Comparison of ENCODE assay signal across 21 cellular contexts in genomic region chr4:82839624-82840023, GRCh38.
"Had no signal": no experiment of that assay in that cellular context is flagged by ENCODE, and none has a peak within 500 bp of the region (broad histone marks: within the 10 kb centered on the region; RNA-seq: fewer than 3 reads in every experiment).

No MANE protein-coding gene starts in this region.

- H3K4me3 ChIP-seq: ascending aorta, cardiac muscle cell, lower lobe of right lung, prostate gland, skin epidermis, tibial nerve, uterus had no signal

- H3K9me3 ChIP-seq: ascending aorta, lower lobe of right lung, prostate gland, tibial nerve, uterus had no signal

- H3K27me3 ChIP-seq: ascending aorta, cardiac muscle cell, tibial nerve, uterus had no signal

- FAIRE-seq: colon had no signal

- DNase-seq: activated CD4-positive, alpha-beta T cell treated with anti-CD3 and anti-CD28 coated beads for 1 hour; activated CD4-positive, alpha-beta T cell treated with anti-CD3 and anti-CD28 coated beads, Interleukin-2, amount 50 U/mL, for 4 hours; activated effector memory CD4-positive, alpha-beta T cell treated with anti-CD3 and anti-CD28 coated beads, Interleukin-2, amount 50 U/mL, for 16 hours; activated naive CD4-positive, alpha-beta T cell treated with anti-CD3 and anti-CD28 coated beads, Interleukin-2, amount 50 U/mL, for 16 hours; activated T-cell treated with anti-CD3 and anti-CD28 coated beads, Interleukin-2, amount 50 U/mL, for 72 hours; erythroblast; immature natural killer cell; left cardiac atrium; lower lobe of right lung; right cardiac atrium; stimulated activated CD4-positive, alpha-beta T cell treated with anti-CD3 and anti-CD28 coated beads, Interleukin-15, amount 100 ng/mL, for 24 hours; stimulated activated CD4-positive, alpha-beta T cell treated with anti-CD3 and anti-CD28 coated beads, Interleukin-2, amount 100 ng/mL, for 48 hours; SW 1271; uterus; WERI-Rb-1 had no signal

- H3K36me3 ChIP-seq: uterus had no signal

- H3K4me1 ChIP-seq: ascending aorta, lower lobe of right lung, prostate gland, tibial nerve, uterus had no signal

- H3K27ac ChIP-seq: ascending aorta, cardiac muscle cell, lower lobe of right lung, prostate gland, skin epidermis, tibial nerve, uterus, WERI-Rb-1 had no signal

- ATAC-seq: activated T-cell treated with anti-CD3 and anti-CD28 coated beads, Interleukin-2, amount 50 U/mL, for 72 hours; left cardiac atrium; lower lobe of right lung; right cardiac atrium had no signal
